ENCODE assay signal across 17 cellular contexts in genomic region chr1:60055336-60055735, GRCh38. TPM values are rescaled to one million over a fixed set of nuclear protein-coding genes. Genes with fewer than 3 reads are reported as not detected.
DNase-seq lines count a peak whose midpoint lies in the region; ATAC-seq and TF ChIP-seq lines count a peak whose summit lies in the region.
"Had no signal": no experiment of that assay in that cellular context is flagged by ENCODE, and none has a peak within 500 bp of the region (broad histone marks: within the 10 kb centered on the region; RNA-seq: fewer than 3 reads in every experiment).

No MANE protein-coding gene starts in this region.

- no peak overlapping the region for H2BK12ac ChIP-seq in H9 (ENCODE audit: insufficient read length, low read depth, low read length)

- no peaks in the 10 kb centered on the region for H3K4me1 ChIP-seq in H9 (ENCODE audit: insufficient read depth, low read length)

- H3K9ac ChIP-seq in H9 (ENCODE audit: extremely low read depth, insufficient read length, low read length), result no peak overlapping the region
- H3K9ac ChIP-seq: BLaER1 treated with 17β-estradiol and CSF1 and Interleukin-3, amounts not matched to agents 10 nM and 100 nM; KMS-11 had no signal

- no peak overlapping the region for H4K8ac ChIP-seq in H9 (replicated peaks; ENCODE audit: insufficient read length, low read depth, low read length)

- no peak overlapping the region for H2AK5ac ChIP-seq in H9 (ENCODE audit: insufficient read length, low read length)

- H3K36me3 Mint-ChIP-seq in H9 (ENCODE audit: insufficient read depth in 1 of 3, low read depth in 3 of 3), result peaks cover 0 to 11% (median 0%) of the 10 kb centered on the region in 3 experiments; a peak in 2 of 7 replicates

- ATAC-seq in left lobe of liver (no peak), HG02623 (IDR thresholded peaks at IDR 0.05; ENCODE audit: unreplicated experiment) (no peak)
- ATAC-seq: GM23338 had no signal

- H4K5ac ChIP-seq in H9 (ENCODE audit: insufficient read length, low read depth, low read length), result no peak overlapping the region

- H3K27me3 ChIP-seq in H9 (ENCODE audit: insufficient read depth, low read length), result no peaks in the 10 kb centered on the region
- H3K27me3 ChIP-seq: BLaER1 treated with 17β-estradiol and CSF1 and Interleukin-3, amounts not matched to agents 10 nM and 100 nM had no signal

- H3K4me1 Mint-ChIP-seq in H9, result peaks cover 10 to 11% of the 10 kb centered on the region in 2 experiments

- no peak overlapping the region for H2BK20ac ChIP-seq in H9 (ENCODE audit: low read depth, low read length, poor library complexity, severe bottlenecking)

- H3K4me2 ChIP-seq in H9 (ENCODE audit: insufficient read depth, insufficient read length, low read length), result no peak overlapping the region
- H3K4me2 ChIP-seq: GM23338, KMS-11 had no signal

- no peak overlapping the region for H3K4ac ChIP-seq in H9 (ENCODE audit: low read depth, low read length)

- DNase-seq in DMS 273 (lab: John Stamatoyannopoulos, UW; ENCODE audit: unreplicated experiment) (peak; percentile 12), DMS 273 treated with DMSO at 0.1 percent for 48 hours (lab: John Stamatoyannopoulos, UW) (no peak), astrocyte of the hippocampus (ENCODE audit: low read depth, low spot score) (peak; percentile 51), fibroblast of mammary gland (ENCODE audit: low read depth) (peak; percentile 58), NCI-H345 (lab: John Stamatoyannopoulos, UW) (no peak), left lobe of liver (ENCODE audit: low spot score) (no peak), H9 (no peak)
- DNase-seq: DMS153, NCI-H1105 treated with DMSO at 0.1 percent for 48 hours, NCI-H187 treated with DMSO at 0.1 percent for 48 hours had no signal

- no peak overlapping the region for H2AFZ ChIP-seq in H9 (ENCODE audit: low read length)
- H2AFZ ChIP-seq: GM23338 had no signal

- no peak overlapping the region for H3K4me3 Mint-ChIP-seq in H9
- H3K4me3 Mint-ChIP-seq: GM23338 had no signal

- no peak overlapping the region for H3K18ac ChIP-seq in H9 (ENCODE audit: insufficient read length, low read depth, low read length)

- no peaks in the 10 kb centered on the region; the same call in 1 of the 2 replicates for H3K27me3 Mint-ChIP-seq in H9 (ENCODE audit: low read depth)

- peaks cover 4 to 9% of the 10 kb centered on the region in 2 experiments; a peak in 2 of 5 replicates for H3K9me3 Mint-ChIP-seq in H9

- H3K79me1 ChIP-seq in H9 (ENCODE audit: insufficient read depth, low read depth, low read length, poor library complexity, severe bottlenecking), result no peaks in the 10 kb centered on the region

- no peak overlapping the region for H4K91ac ChIP-seq in H9 (ENCODE audit: insufficient read length, low read depth, low read length)

- H3K27ac Mint-ChIP-seq in H9, result no peak overlapping the region
- H3K27ac Mint-ChIP-seq: GM23338 had no signal

- TF ChIP-seq CTCF in fibroblast of mammary gland (conservative IDR thresholded peaks at IDR 0.05; ENCODE audit: control insufficient read depth, insufficient read depth, low read depth, low read length) (no peak), H9 (conservative IDR thresholded peaks at IDR 0.05) (no peak)

- no peak overlapping the region for H3T11ph ChIP-seq in H9 (ENCODE audit: low read length)

- no peak overlapping the region for H3K56ac ChIP-seq in H9 (ENCODE audit: insufficient read length, low read depth, low read length)

- no peak overlapping the region for H2BK5ac ChIP-seq in H9 (ENCODE audit: insufficient read length, low read length)

- no peak overlapping the region for H3K27ac ChIP-seq in H9 (ENCODE audit: insufficient read length, low read depth, low read length)
- H3K27ac ChIP-seq: 22Rv1; BLaER1 treated with 17β-estradiol and CSF1 and Interleukin-3, amounts not matched to agents 10 nM and 100 nM; KMS-11 had no signal

- no peaks in the 10 kb centered on the region for H3K23me2 ChIP-seq in H9 (ENCODE audit: insufficient read length, low read depth, low read length, poor library complexity, severe bottlenecking)

- no peaks in the 10 kb centered on the region for H3K79me2 ChIP-seq in H9 (ENCODE audit: insufficient read depth, low read length)

- H2BK120ac ChIP-seq in H9 (ENCODE audit: low read depth, low read length, poor library complexity, severe bottlenecking), result no peak overlapping the region

- no peak overlapping the region for H3K14ac ChIP-seq in H9 (ENCODE audit: insufficient read depth, low read length)

- no peak overlapping the region for H3K23ac ChIP-seq in H9 (ENCODE audit: insufficient read length, low read depth, low read length)

- H3K9me3 ChIP-seq in H9 (ENCODE audit: control insufficient read depth, low read depth, low read length), result no peaks in the 10 kb centered on the region

- no peak overlapping the region for H3K4me3 ChIP-seq in fibroblast of mammary gland (ENCODE audit: control insufficient read depth, low read depth, low read length)
- H3K4me3 ChIP-seq: BLaER1 treated with 17β-estradiol and CSF1 and Interleukin-3, amounts not matched to agents 10 nM and 100 nM; GM23338 had no signal

- H4K20me1 ChIP-seq in H9 (ENCODE audit: control insufficient read depth, insufficient read depth, insufficient read length), result no peaks in the 10 kb centered on the region
- H4K20me1 ChIP-seq: BLaER1 treated with 17β-estradiol and CSF1 and Interleukin-3, amounts not matched to agents 10 nM and 100 nM had no signal

- no peak overlapping the region for H2BK15ac ChIP-seq in H9 (ENCODE audit: low read depth, low read length)

RNA-seq across cellular contexts. Expression of gene C1orf87, which starts 18.2 kb away (rescaled TPM):
- not detected for total RNA-seq in left lobe of liver
- total RNA-seq in H9 (2021), result 0.15 and 0.33 TPM in 2 replicates
- total RNA-seq: G401, NCI-H460 had no signal

Comparison
In these comparisons a context has a peak if more than half of its experiments do, and no peak if none do; other contexts are left out.
1. DNase-seq: peak in DMS 273 (single experiment), astrocyte of the hippocampus (single experiment) and fibroblast of mammary gland (single experiment); none in DMS 273 treated with DMSO at 0.1 percent for 48 hours (single experiment), NCI-H345 (single experiment), left lobe of liver (single experiment) and H9 (single experiment).